In genomic region chr9:89442981-89443817, GRCh38 we compare ENCODE assay signal across 8 cellular contexts.
DNase-seq lines count a peak whose midpoint lies in the region; ATAC-seq lines count a peak whose summit lies in the region.

No MANE protein-coding gene starts in this region.

- H3K36me3 Mint-ChIP-seq in T-helper 2 cell treated with Interferon-gamma antibody and Interleukin-4, amounts not matched to agents 5 μg/mL and 100 μg/mL, for 36 hours (ENCODE audit: low read depth), result peaks cover 56% of the 10 kb centered on the region
- H3K36me3 Mint-ChIP-seq in activated naive CD8-positive, alpha-beta T cell treated with anti-CD3 and anti-CD28 coated beads, Interleukin-2, amount 50 U/mL, for 24 hours (ENCODE audit: low read depth), result peaks cover 40% of the 10 kb centered on the region

- no peak for DNase-seq in T-helper 2 cell treated with Interferon-gamma antibody and Interleukin-4, amounts not matched to agents 5 μg/mL and 100 μg/mL, for 36 hours (ENCODE audit: low spot score)
- DNase-seq in T-helper 2 cell (no peak), NCI-H2081 (lab: John Stamatoyannopoulos, UW) (no peak), NCI-H82 treated with DMSO at 0.1 percent for 48 hours (lab: John Stamatoyannopoulos, UW; ENCODE audit: unreplicated experiment) (no peak)
- no peak for DNase-seq in activated naive CD8-positive, alpha-beta T cell treated with anti-CD3 and anti-CD28 coated beads, Interleukin-2, amount 50 U/mL, for 24 hours
- no peak for DNase-seq in stimulated activated naive CD8-positive, alpha-beta T cell treated with anti-CD3 and anti-CD28 coated beads, Interleukin-15, Interleukin-2, amounts not matched to agents 100 U/mL and 50 U/mL, for 24 hours
- DNase-seq in effector CD8-positive, alpha-beta T cell (lab: John Stamatoyannopoulos, UW), result no peak

- no peaks in the 10 kb centered on the region for H3K9me3 Mint-ChIP-seq in T-helper 2 cell treated with Interferon-gamma antibody and Interleukin-4, amounts not matched to agents 5 μg/mL and 100 μg/mL, for 36 hours
- no peaks in the 10 kb centered on the region for H3K9me3 Mint-ChIP-seq in activated naive CD8-positive, alpha-beta T cell treated with anti-CD3 and anti-CD28 coated beads, Interleukin-2, amount 50 U/mL, for 24 hours

- H3K4me1 Mint-ChIP-seq in T-helper 2 cell treated with Interferon-gamma antibody and Interleukin-4, amounts not matched to agents 5 μg/mL and 100 μg/mL, for 36 hours (ENCODE audit: low read depth), result peaks cover 69% of the 10 kb centered on the region
- peaks cover 96% of the 10 kb centered on the region for H3K4me1 Mint-ChIP-seq in activated naive CD8-positive, alpha-beta T cell treated with anti-CD3 and anti-CD28 coated beads, Interleukin-2, amount 50 U/mL, for 24 hours

- H3K27ac Mint-ChIP-seq in T-helper 2 cell treated with Interferon-gamma antibody and Interleukin-4, amounts not matched to agents 5 μg/mL and 100 μg/mL, for 36 hours, result peak overlapping the region; percentile 58
- H3K27ac Mint-ChIP-seq in activated naive CD8-positive, alpha-beta T cell treated with anti-CD3 and anti-CD28 coated beads, Interleukin-2, amount 50 U/mL, for 24 hours, result peak overlapping the region; percentile 93

- peak; percentile 43 for ATAC-seq in HG03064 (IDR thresholded peaks at IDR 0.05; ENCODE audit: low read depth, unreplicated experiment)
- peak; percentile 34 for ATAC-seq in activated naive CD8-positive, alpha-beta T cell treated with anti-CD3 and anti-CD28 coated beads, Interleukin-2, amount 50 U/mL, for 24 hours
- peak; percentile 12 for ATAC-seq in stimulated activated naive CD8-positive, alpha-beta T cell treated with anti-CD3 and anti-CD28 coated beads, Interleukin-15, Interleukin-2, amounts not matched to agents 100 U/mL and 50 U/mL, for 24 hours

- H3K4me3 Mint-ChIP-seq in T-helper 2 cell treated with Interferon-gamma antibody and Interleukin-4, amounts not matched to agents 5 μg/mL and 100 μg/mL, for 36 hours, result no peak overlapping the region
- peak overlapping the region; percentile 24 for H3K4me3 Mint-ChIP-seq in activated naive CD8-positive, alpha-beta T cell treated with anti-CD3 and anti-CD28 coated beads, Interleukin-2, amount 50 U/mL, for 24 hours

- no peaks in the 10 kb centered on the region for H3K27me3 Mint-ChIP-seq in T-helper 2 cell treated with Interferon-gamma antibody and Interleukin-4, amounts not matched to agents 5 μg/mL and 100 μg/mL, for 36 hours (ENCODE audit: low read depth)
- H3K27me3 Mint-ChIP-seq in activated naive CD8-positive, alpha-beta T cell treated with anti-CD3 and anti-CD28 coated beads, Interleukin-2, amount 50 U/mL, for 24 hours, result no peaks in the 10 kb centered on the region
